14 cellular contexts compared by ENCODE assay signal in genomic region chrX:154168384-154168783, GRCh38. TPM values are rescaled to one million over a fixed set of nuclear protein-coding genes. Genes with fewer than 3 reads are reported as not detected.
"Had no signal": no experiment of that assay in that cellular context is flagged by ENCODE, and none has a peak within 500 bp of the region (broad histone marks: within the 10 kb centered on the region; RNA-seq: fewer than 3 reads in every experiment).

No MANE protein-coding gene starts in this region.

RNA-seq across cellular contexts. Expression of gene OPN1MW, which starts 14.0 kb away (rescaled TPM):
- total RNA-seq: stomach, subcutaneous adipose tissue, suprapubic skin, temporal lobe, testis, thoracic aorta, thyroid gland, tibial nerve, transverse colon, upper lobe of left lung, ureter, urinary bladder, uterus, vagina had no signal

RNA-seq across cellular contexts. Expression of gene OPN1LW, which starts 24.3 kb away (rescaled TPM):
- total RNA-seq: stomach, subcutaneous adipose tissue, suprapubic skin, temporal lobe, thoracic aorta, thyroid gland, tibial nerve, transverse colon, upper lobe of left lung, ureter, urinary bladder, uterus, vagina had no signal

RNA-seq across cellular contexts. Expression of gene OPN1MW2, which starts 51.2 kb away (rescaled TPM):
- total RNA-seq: stomach, subcutaneous adipose tissue, suprapubic skin, temporal lobe, testis, thoracic aorta, thyroid gland, tibial nerve, transverse colon, upper lobe of left lung, ureter, urinary bladder, uterus, vagina had no signal
